8 cellular contexts compared by ENCODE assay signal in the genomic region with DNA sequence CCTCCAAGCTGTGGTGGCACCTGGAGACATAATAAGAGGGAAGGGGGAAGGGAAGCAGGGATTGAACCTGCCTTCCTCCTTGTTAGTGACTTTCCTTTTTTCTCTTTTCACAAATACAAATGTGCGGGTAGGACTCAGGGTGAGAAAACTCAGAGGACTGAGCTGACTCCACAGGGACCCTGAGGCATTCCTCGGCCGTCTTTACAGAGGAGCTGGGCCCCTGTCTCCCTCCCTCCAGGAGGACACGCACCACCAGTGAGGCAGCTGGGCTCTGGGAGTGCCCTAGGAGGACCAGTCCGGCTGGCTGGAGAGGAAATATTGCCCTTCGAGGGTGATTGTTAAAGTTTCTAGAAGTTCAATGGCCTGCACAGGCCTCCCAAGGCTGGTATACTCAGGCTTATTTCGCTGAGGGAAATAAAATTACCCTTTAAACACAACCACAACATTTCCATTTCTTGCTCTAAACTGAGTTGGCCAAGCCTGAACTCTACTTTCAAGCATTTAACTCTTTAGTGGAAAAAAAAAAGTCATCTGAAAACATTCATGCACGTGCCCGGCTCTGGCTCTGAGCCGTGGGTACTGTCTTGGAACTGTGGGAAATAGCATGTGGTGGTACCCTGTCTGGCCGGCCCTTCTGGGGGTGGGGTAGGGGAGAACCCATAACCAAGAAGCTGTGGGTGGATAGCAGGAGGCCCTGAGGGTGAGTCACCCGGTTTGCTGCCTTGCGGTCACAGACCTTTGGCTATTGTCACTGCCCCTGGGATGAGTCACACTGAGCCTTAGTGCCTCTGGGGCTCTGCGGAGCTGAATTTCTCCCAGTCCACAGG.
A peak's percentile ranks its signal among the peaks of the same experiment; 100 is the strongest.
DNase-seq lines count a peak whose midpoint lies in the region; ATAC-seq and TF ChIP-seq lines count a peak whose summit lies in the region.

No MANE protein-coding gene starts in this region.

- peak overlapping the region; percentile 33 for H3K27ac ChIP-seq in duodenal mucosa (ENCODE audit: low read depth, low read length)

- no peak overlapping the region for H3K27ac Mint-ChIP-seq in CD14-positive monocyte
- H3K27ac Mint-ChIP-seq in activated CD4-positive, alpha-beta T cell treated with anti-CD3 and anti-CD28 coated beads, Interleukin-2, amount 10 ng/mL, durations not matched to agents 7 days and 5 days = no peak overlapping the region
- no peak overlapping the region for H3K27ac Mint-ChIP-seq in T-helper 2 cell treated with Interferon-gamma antibody and Interleukin-4, amounts not matched to agents 5 μg/mL and 100 μg/mL, for 36 hours

- H3K4me3 ChIP-seq in duodenal mucosa (ENCODE audit: low read depth in 1 of 2, low read length in 2 of 2) (no peak overlapping the region), retinal pigment epithelial cell (ENCODE audit: low read length) (no peak overlapping the region)

- H3K9ac ChIP-seq in duodenal mucosa (ENCODE audit: low read depth in 1 of 2, low read length in 2 of 2) = no peak overlapping the region

- peaks cover 0 to 7% (median 0%) of the 10 kb centered on the region in 7 donors for H3K9me3 Mint-ChIP-seq in CD14-positive monocyte
- no peaks in the 10 kb centered on the region for H3K9me3 Mint-ChIP-seq in activated CD4-positive, alpha-beta T cell treated with anti-CD3 and anti-CD28 coated beads, Interleukin-2, amount 10 ng/mL, durations not matched to agents 7 days and 5 days
- no peaks in the 10 kb centered on the region for H3K9me3 Mint-ChIP-seq in T-helper 2 cell treated with Interferon-gamma antibody and Interleukin-4, amounts not matched to agents 5 μg/mL and 100 μg/mL, for 36 hours

- no peaks in the 10 kb centered on the region for H3K36me3 ChIP-seq in duodenal mucosa (ENCODE audit: control insufficient read depth in 1 of 2, insufficient read depth in 2 of 2, low read length in 2 of 2)

- POLR2A ChIA-PET in activated CD4-positive, alpha-beta T cell treated with anti-CD3 and anti-CD28 coated beads, Interleukin-2, amount 10 ng/mL, durations not matched to agents 7 days and 5 days (lab: Charles Lee) = no interaction called here

- H3K4me1 Mint-ChIP-seq in CD14-positive monocyte = no peaks in the 10 kb centered on the region
- H3K4me1 Mint-ChIP-seq in activated CD4-positive, alpha-beta T cell treated with anti-CD3 and anti-CD28 coated beads, Interleukin-2, amount 10 ng/mL, durations not matched to agents 7 days and 5 days = no peaks in the 10 kb centered on the region
- H3K4me1 Mint-ChIP-seq in T-helper 2 cell treated with Interferon-gamma antibody and Interleukin-4, amounts not matched to agents 5 μg/mL and 100 μg/mL, for 36 hours (ENCODE audit: low read depth) = no peaks in the 10 kb centered on the region

- CTCF ChIA-PET in activated CD4-positive, alpha-beta T cell treated with anti-CD3 and anti-CD28 coated beads, Interleukin-2, amount 10 ng/mL, durations not matched to agents 7 days and 5 days (lab: Charles Lee) = no interaction called here

- H3K9me3 ChIP-seq in duodenal mucosa (ENCODE audit: control insufficient read depth in 1 of 2, low read length in 2 of 2) = no peaks in the 10 kb centered on the region

- H3K27me3 ChIP-seq in duodenal mucosa (ENCODE audit: control insufficient read depth in 1 of 2, insufficient read depth in 2 of 2, low read length in 2 of 2) = no peaks in the 10 kb centered on the region

- TF ChIP-seq CTCF in retinal pigment epithelial cell (conservative IDR thresholded peaks at IDR 0.05; ENCODE audit: low read depth, low read length) (no peak), CD14-positive monocyte (IDR thresholded peaks at IDR 0.05) (no peak)

- peak; percentile 80 for DNase-seq in HK-2 (ENCODE audit: unreplicated experiment)
- DNase-seq in retinal pigment epithelial cell (ENCODE audit: low read depth) = peak; percentile 51
- no peak for DNase-seq in CD14-positive monocyte (ENCODE audit: low spot score)
- DNase-seq in activated CD4-positive, alpha-beta T cell treated with anti-CD3 and anti-CD28 coated beads, Interleukin-2, amount 10 ng/mL, durations not matched to agents 7 days and 5 days = no peak
- no peak for DNase-seq in NCI-H748 treated with DMSO at 0.1 percent for 48 hours (lab: John Stamatoyannopoulos, UW)
- DNase-seq in T-helper 2 cell treated with Interferon-gamma antibody and Interleukin-4, amounts not matched to agents 5 μg/mL and 100 μg/mL, for 36 hours (ENCODE audit: low spot score) = no peak

- no peak overlapping the region for H3K4me3 Mint-ChIP-seq in CD14-positive monocyte
- no peak overlapping the region for H3K4me3 Mint-ChIP-seq in activated CD4-positive, alpha-beta T cell treated with anti-CD3 and anti-CD28 coated beads, Interleukin-2, amount 10 ng/mL, durations not matched to agents 7 days and 5 days
- H3K4me3 Mint-ChIP-seq in T-helper 2 cell treated with Interferon-gamma antibody and Interleukin-4, amounts not matched to agents 5 μg/mL and 100 μg/mL, for 36 hours = no peak overlapping the region

- H3K36me3 Mint-ChIP-seq in CD14-positive monocyte = no peaks in the 10 kb centered on the region
- no peaks in the 10 kb centered on the region for H3K36me3 Mint-ChIP-seq in activated CD4-positive, alpha-beta T cell treated with anti-CD3 and anti-CD28 coated beads, Interleukin-2, amount 10 ng/mL, durations not matched to agents 7 days and 5 days (ENCODE audit: low read depth)
- no peaks in the 10 kb centered on the region for H3K36me3 Mint-ChIP-seq in T-helper 2 cell treated with Interferon-gamma antibody and Interleukin-4, amounts not matched to agents 5 μg/mL and 100 μg/mL, for 36 hours (ENCODE audit: low read depth)

- H3K27me3 Mint-ChIP-seq in CD14-positive monocyte (ENCODE audit: low read depth in 3 of 3) = peaks cover 9 to 13% (median 11%) of the 10 kb centered on the region in 3 donors
- peaks cover 9% of the 10 kb centered on the region for H3K27me3 Mint-ChIP-seq in activated CD4-positive, alpha-beta T cell treated with anti-CD3 and anti-CD28 coated beads, Interleukin-2, amount 10 ng/mL, durations not matched to agents 7 days and 5 days
- H3K27me3 Mint-ChIP-seq in T-helper 2 cell treated with Interferon-gamma antibody and Interleukin-4, amounts not matched to agents 5 μg/mL and 100 μg/mL, for 36 hours (ENCODE audit: low read depth) = peaks cover 6% of the 10 kb centered on the region

- peak; percentile 83 for ATAC-seq in GM19372 (IDR thresholded peaks at IDR 0.05; ENCODE audit: low read depth, unreplicated experiment)

- intact Hi-C loops in CD14-positive monocyte (cut with micrococcal nuclease) = no loop called here

- peaks cover 3 to 6% of the 10 kb centered on the region in 2 donors for H3K4me1 ChIP-seq in duodenal mucosa (ENCODE audit: control insufficient read depth in 1 of 2, insufficient read depth in 2 of 2, low read length in 2 of 2)

Comparison
In these comparisons a context has a peak if more than half of its experiments do, and no peak if none do; other contexts are left out.
1. DNase-seq: peak in HK-2 (single experiment) and retinal pigment epithelial cell (single experiment); none in CD14-positive monocyte (single experiment), activated CD4-positive, alpha-beta T cell treated with anti-CD3 and anti-CD28 coated beads, Interleukin-2, amount 10 ng/mL, durations not matched to agents 7 days and 5 days (single experiment), NCI-H748 treated with DMSO at 0.1 percent for 48 hours (single experiment) and T-helper 2 cell treated with Interferon-gamma antibody and Interleukin-4, amounts not matched to agents 5 μg/mL and 100 μg/mL, for 36 hours (single experiment).